In the genomic region with DNA sequence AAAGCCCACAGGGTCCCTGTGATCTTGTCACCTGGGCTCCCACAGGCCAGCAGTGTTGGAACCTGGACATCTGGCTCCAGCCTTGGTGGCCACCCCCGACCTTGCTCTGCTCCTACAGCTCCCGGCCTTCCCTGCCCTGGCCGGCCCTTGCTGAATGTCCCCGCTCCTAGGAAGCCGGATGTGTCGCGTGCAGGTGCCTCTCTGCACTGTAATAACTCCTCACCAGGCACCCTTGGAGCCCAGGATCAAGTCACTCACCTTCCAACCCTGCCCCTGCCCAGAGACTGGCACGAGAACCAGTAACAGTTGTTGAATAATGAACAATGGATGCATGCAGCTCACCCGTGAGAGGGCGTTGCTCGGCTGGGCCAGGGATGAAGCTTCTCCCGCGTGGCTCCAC, we compare ENCODE assay signal across 11 cellular contexts.
"Had no signal": no experiment of that assay in that cellular context is flagged by ENCODE, and none has a peak within 500 bp of the region (broad histone marks: within the 10 kb centered on the region; RNA-seq: fewer than 3 reads in every experiment).

No MANE protein-coding gene starts in this region.

- H3K4me3 Mint-ChIP-seq: naive thymus-derived CD4-positive, alpha-beta T cell; stimulated activated naive CD8-positive, alpha-beta T cell treated with anti-CD3 and anti-CD28 coated beads, Interleukin-15, Interleukin-2, amounts not matched to agents 100 ng/mL and 50 ng/mL, for 24 hours; T-helper 1 cell treated with Interleukin-12 subunit alpha and Interleukin-12 subunit beta and Interleukin-4 antibody, amounts not matched to agents 30 μg/mL and 1 μg/mL, for 36 hours had no signal

- H3K27ac ChIP-seq: ascending aorta, cardiac muscle cell, coronary artery, psoas muscle, vagina had no signal

- H3K27me3 ChIP-seq: ascending aorta, cardiac muscle cell, vagina had no signal

- H3K4me1 ChIP-seq: ascending aorta, psoas muscle had no signal

- H3K4me3 ChIP-seq: ascending aorta, cardiac muscle cell, coronary artery, psoas muscle, vagina had no signal

- H3K36me3 Mint-ChIP-seq: activated naive CD4-positive, alpha-beta T cell treated with anti-CD3 and anti-CD28 coated beads, Interleukin-2, amount 50 U/mL, for 72 hours had no signal

- H3K27ac Mint-ChIP-seq: stimulated activated naive CD8-positive, alpha-beta T cell treated with anti-CD3 and anti-CD28 coated beads, Interleukin-15, Interleukin-2, amounts not matched to agents 100 ng/mL and 50 ng/mL, for 24 hours; T-helper 1 cell treated with Interleukin-12 subunit alpha and Interleukin-12 subunit beta and Interleukin-4 antibody, amounts not matched to agents 30 μg/mL and 1 μg/mL, for 36 hours had no signal

- H3K36me3 ChIP-seq: ascending aorta, cardiac muscle cell, vagina had no signal

- H3K9me3 Mint-ChIP-seq: activated naive CD4-positive, alpha-beta T cell treated with anti-CD3 and anti-CD28 coated beads, Interleukin-2, amount 50 U/mL, for 72 hours; naive thymus-derived CD4-positive, alpha-beta T cell; stimulated activated naive CD8-positive, alpha-beta T cell treated with anti-CD3 and anti-CD28 coated beads, Interleukin-15, Interleukin-2, amounts not matched to agents 100 ng/mL and 50 ng/mL, for 24 hours; T-helper 1 cell treated with Interleukin-12 subunit alpha and Interleukin-12 subunit beta and Interleukin-4 antibody, amounts not matched to agents 30 μg/mL and 1 μg/mL, for 36 hours had no signal

- ATAC-seq: psoas muscle, SK-N-SH treated with all-trans-retinoic acid at 6 μM for 48 hours had no signal

- H3K27me3 Mint-ChIP-seq: naive thymus-derived CD4-positive, alpha-beta T cell; stimulated activated naive CD8-positive, alpha-beta T cell treated with anti-CD3 and anti-CD28 coated beads, Interleukin-15, Interleukin-2, amounts not matched to agents 100 ng/mL and 50 ng/mL, for 24 hours had no signal

- DNase-seq: foreskin melanocyte, psoas muscle had no signal
